ENCODE assay signal across 2 cellular contexts in genomic region chr17:7122386-7122785, GRCh38.
TF ChIP-seq lines count a peak whose summit lies in the region.

No MANE protein-coding gene starts in this region.

TF ChIP-seq in GM12891, 5 proteins besides CTCF, POLR2A, EP300 and RAD21:
- TF ChIP-seq TAF1 (IDR thresholded peaks at IDR 0.05; ENCODE audit: low read depth, low read length) (no peak), PAX5 (IDR thresholded peaks at IDR 0.05; ENCODE audit: insufficient read depth, low read length, severe bottlenecking) (no peak), SPI1 (IDR thresholded peaks at IDR 0.05; ENCODE audit: low read depth, low read length) (no peak), POLR2AphosphoS5 (IDR thresholded peaks at IDR 0.05; ENCODE audit: low read depth, low read length) (no peak), POU2F2 (IDR thresholded peaks at IDR 0.05; ENCODE audit: low read depth, low read length) (no peak)

TF ChIP-seq in GM12878, 131 proteins besides CTCF, POLR2A, EP300 and RAD21:
- TF ChIP-seq ATF3 (IDR thresholded peaks at IDR 0.05; ENCODE audit: borderline replicate concordance, extremely low read depth, low read depth, low read length), result no peak
- TF ChIP-seq PBX3 (IDR thresholded peaks at IDR 0.05; ENCODE audit: insufficient replicate concordance, low read depth, low read length), result no peak
- TF ChIP-seq FOXM1 (IDR thresholded peaks at IDR 0.05; ENCODE audit: low read depth, low read length), result no peak
- TF ChIP-seq EGR1 (IDR thresholded peaks at IDR 0.05; ENCODE audit: borderline replicate concordance in 1 of 2, low read depth in 2 of 2, low read length in 2 of 2), result no peak
- no peak for TF ChIP-seq TARDBP (IDR thresholded peaks at IDR 0.05; ENCODE audit: borderline replicate concordance)
- no peak for TF ChIP-seq MEF2A (IDR thresholded peaks at IDR 0.05; ENCODE audit: insufficient read depth, low read depth, low read length)
TF ChIP-seq in GM12878: peak in this region for 0.
